ENCODE assay signal across 9 cellular contexts in genomic region chr11:33941637-33942160, GRCh38. TPM values are rescaled to one million over a fixed set of nuclear protein-coding genes. Genes with fewer than 3 reads are reported as not detected.
DNase-seq lines count a peak whose midpoint lies in the region; ATAC-seq, FAIRE-seq and TF ChIP-seq lines count a peak whose summit lies in the region.
"Had no signal": no experiment of that assay in that cellular context is flagged by ENCODE, and none has a peak within 500 bp of the region (broad histone marks: within the 10 kb centered on the region; RNA-seq: fewer than 3 reads in every experiment).

No MANE protein-coding gene starts in this region.

- H3K9me3 ChIP-seq in endothelial cell of umbilical vein (replicated peaks; ENCODE audit: control insufficient read depth, insufficient read depth, low read length): no peaks in the 10 kb centered on the region

- no peak overlapping the region for H3K4me3 ChIP-seq in endothelial cell of umbilical vein (replicated peaks in 1 of 3; ENCODE audit: insufficient read depth in 1 of 3, low read depth in 1 of 3, low read length in 3 of 3)

- POLR2A ChIA-PET in endothelial cell of umbilical vein (lab: Charles Lee): interaction anchor here (0.7 kb wide), 1 partner anchor 566 kb away, joined by 4 read pairs; the partner anchor contains the start of gene KIAA1549L

- FAIRE-seq in GM12891 (lab: Jason Lieb, UNC) (peak; percentile 81), endothelial cell of umbilical vein (lab: Jason Lieb, UNC) (peak; percentile 96)

- H3K4me2 ChIP-seq in endothelial cell of umbilical vein (ENCODE audit: insufficient read depth, low read length): peak overlapping the region; percentile 15

- DNase-seq in GM12891 (ENCODE audit: insufficient read length, low spot score): no peak
- peak; percentile 33 to 45 for DNase-seq in NOMO-1 (lab: John Stamatoyannopoulos, UW; ENCODE audit: unreplicated experiment in 2 of 2)
- peak; percentile 87 for DNase-seq in endothelial cell of umbilical vein (ENCODE audit: low read depth, low spot score)
- DNase-seq in omental fat pad (ENCODE audit: low spot score): no peak
- DNase-seq in activated CD4-positive, alpha-beta T cell treated with anti-CD3 and anti-CD28 coated beads for 4 hours: no peak
- no peak for DNase-seq in activated CD8-positive, alpha-beta memory T cell treated with anti-CD3 and anti-CD28 coated beads, Interleukin-2, amount 50 U/mL, for 48 hours
- DNase-seq in NCI-H2171 (lab: John Stamatoyannopoulos, UW): no peak
- DNase-seq in dedifferentiated amniotic fluid mesenchymal stem cell (ENCODE audit: extremely low spot score): no peak
- DNase-seq: NCI-H446 treated with DMSO at 0.1 percent for 48 hours had no signal

- peak overlapping the region; percentile 30 for H3K9ac ChIP-seq in endothelial cell of umbilical vein (replicated peaks; ENCODE audit: extremely low read depth, insufficient read depth, low read length)

- CTCF ChIA-PET in endothelial cell of umbilical vein (lab: Charles Lee): interaction anchor here (0.7 to 2.4 kb wide), 3 partner anchors 11 to 386 kb away, joined by 3 to 9 read pairs (median 4); no protein-coding TSS in a partner anchor

- intact Hi-C loops in endothelial cell of umbilical vein (cut with micrococcal nuclease): loop anchor here (1.0 kb wide), 3 partner anchors 12 to 71 kb away; no protein-coding TSS in a partner anchor

- H3K9me1 ChIP-seq in endothelial cell of umbilical vein (replicated peaks; ENCODE audit: control insufficient read depth, extremely low read depth, insufficient read depth, low read length): no peaks in the 10 kb centered on the region

- dilution Hi-C loops in endothelial cell of umbilical vein (cut with MboI; ENCODE audit: extremely low pct_ligation_motif_present, low sequenced_read_pairs): no loop called here

- peak; percentile 29 for ATAC-seq in omental fat pad (ENCODE audit: low FRiP score)

- TF ChIP-seq CTCF in endothelial cell of umbilical vein (IDR thresholded peaks at IDR 0.05; ENCODE audit: extremely low read depth in 1 of 2, insufficient read depth in 1 of 2, low read depth in 1 of 2, low read length in 2 of 2) (no peak), omental fat pad (IDR thresholded peaks at IDR 0.05) (no peak)

- peak overlapping the region; percentile 72 for H3K27ac ChIP-seq in endothelial cell of umbilical vein (ENCODE audit: insufficient read depth, low read depth, low read length)

- no TSS peak for BruUV-seq in endothelial cell of umbilical vein (replicated peaks; lab: Mats Ljungman, UMichigan)

- H3K4me1 ChIP-seq in endothelial cell of umbilical vein (ENCODE audit: control insufficient read depth, extremely low read depth, insufficient read depth, low read length): peaks cover 41% of the 10 kb centered on the region

- H4K20me1 ChIP-seq in endothelial cell of umbilical vein (replicated peaks; ENCODE audit: control insufficient read depth, extremely low read depth, insufficient read depth, low read length): no peaks in the 10 kb centered on the region

- no peaks in the 10 kb centered on the region for H3K36me3 ChIP-seq in endothelial cell of umbilical vein (ENCODE audit: control insufficient read depth in 2 of 2, extremely low read depth in 1 of 2, insufficient read depth in 2 of 2, low read length in 2 of 2)

- H3K79me2 ChIP-seq in endothelial cell of umbilical vein (ENCODE audit: control insufficient read depth, insufficient read depth, low read length): no peaks in the 10 kb centered on the region

- TF ChIP-seq POLR2A in GM12891 (IDR thresholded peaks at IDR 0.05; ENCODE audit: low read depth, low read length) (no peak), endothelial cell of umbilical vein (IDR thresholded peaks at IDR 0.05; ENCODE audit: low read depth, low read length) (peak; percentile 27)

- no peak overlapping the region for H2AFZ ChIP-seq in endothelial cell of umbilical vein (ENCODE audit: low read depth, low read length)

- no peaks in the 10 kb centered on the region for H3K27me3 ChIP-seq in endothelial cell of umbilical vein (ENCODE audit: control insufficient read depth in 2 of 2, insufficient read depth in 2 of 2, low read length in 2 of 2)

TF ChIP-seq in GM12891, 5 proteins besides CTCF, POLR2A, EP300 and RAD21:
- TF ChIP-seq PAX5 (IDR thresholded peaks at IDR 0.05; ENCODE audit: insufficient read depth, low read length, severe bottlenecking) (no peak), POU2F2 (IDR thresholded peaks at IDR 0.05; ENCODE audit: low read depth, low read length) (no peak), POLR2AphosphoS5 (IDR thresholded peaks at IDR 0.05; ENCODE audit: low read depth, low read length) (no peak), SPI1 (IDR thresholded peaks at IDR 0.05; ENCODE audit: low read depth, low read length) (peak; percentile 87), TAF1 (IDR thresholded peaks at IDR 0.05; ENCODE audit: low read depth, low read length) (peak; percentile 35; the same call in 1 of the 2 replicates)
TF ChIP-seq in GM12891: peak in this region for 2.

TF ChIP-seq in endothelial cell of umbilical vein, 7 proteins besides CTCF, POLR2A, EP300 and RAD21:
- TF ChIP-seq EZH2 (IDR thresholded peaks at IDR 0.05; ENCODE audit: borderline replicate concordance, low read depth, low read length, severe bottlenecking) (no peak), POLR2AphosphoS5 (IDR thresholded peaks at IDR 0.05; ENCODE audit: insufficient read depth, low read depth, low read length) (peak; percentile 87), JUN (IDR thresholded peaks at IDR 0.05; ENCODE audit: borderline replicate concordance, insufficient read depth, insufficient read length, low read depth) (peak; percentile 72), MYC (IDR thresholded peaks at IDR 0.05; ENCODE audit: low read depth, low read length) (no peak), MAX (IDR thresholded peaks at IDR 0.05; ENCODE audit: insufficient read depth, insufficient read length) (no peak), FOS (IDR thresholded peaks at IDR 0.05; ENCODE audit: borderline replicate concordance, insufficient read depth, low read length) (peak; percentile 86), GATA2 (IDR thresholded peaks at IDR 0.05; ENCODE audit: insufficient read depth, insufficient read length, low read depth, low read length) (peak; percentile 75)

RNA-seq across cellular contexts. Expression of gene LMO2, which starts 49.8 kb away (rescaled TPM):
- polyA plus RNA-seq in GM12891 (2012; ENCODE audit: low read depth, missing spikeins): 24.5 TPM
- total RNA-seq in endothelial cell of umbilical vein: 62.4 and 66.8 TPM in 2 replicates
- 44.6 and 60.4 TPM in 2 replicates for polyA plus RNA-seq in endothelial cell of umbilical vein
- 48.2 and 48.3 TPM in 2 replicates for polyA plus RNA-seq in endothelial cell of umbilical vein (2011; cell fraction: cytosol; rRNA removed)
- 49.5 and 75.6 TPM in 2 replicates for polyA plus RNA-seq in endothelial cell of umbilical vein (2011; cell fraction: nucleus; rRNA removed)
- polyA plus RNA-seq in endothelial cell of umbilical vein (2012): 24.0 and 24.3 TPM in 2 replicates
- 33.5 and 46.5 TPM in 2 replicates for polyA minus RNA-seq in endothelial cell of umbilical vein
- polyA minus RNA-seq in endothelial cell of umbilical vein (2011; cell fraction: cytosol; rRNA and poly(A)+ RNA removed): not detected
- polyA minus RNA-seq in endothelial cell of umbilical vein (2011; cell fraction: nucleus; rRNA and poly(A)+ RNA removed): 36.7 and 37.0 TPM in 2 replicates
- 10 to 100 TPM in 3 of 4 donors, 1 to 10 TPM in 1; 9.4 to 53.3 (median 25.8) TPM for total RNA-seq in omental fat pad

Comparison
In these comparisons a context has a peak if more than half of its experiments do, and no peak if none do; other contexts are left out.
1. DNase-seq: peak in NOMO-1 (2 of 2) and endothelial cell of umbilical vein (single experiment); none in GM12891 (single experiment), omental fat pad (single experiment), activated CD4-positive, alpha-beta T cell treated with anti-CD3 and anti-CD28 coated beads for 4 hours (0 of 2), activated CD8-positive, alpha-beta memory T cell treated with anti-CD3 and anti-CD28 coated beads, Interleukin-2, amount 50 U/mL, for 48 hours (single experiment), NCI-H2171 (single experiment) and dedifferentiated amniotic fluid mesenchymal stem cell (single experiment).